8 cellular contexts compared by ENCODE assay signal in the genomic region with DNA sequence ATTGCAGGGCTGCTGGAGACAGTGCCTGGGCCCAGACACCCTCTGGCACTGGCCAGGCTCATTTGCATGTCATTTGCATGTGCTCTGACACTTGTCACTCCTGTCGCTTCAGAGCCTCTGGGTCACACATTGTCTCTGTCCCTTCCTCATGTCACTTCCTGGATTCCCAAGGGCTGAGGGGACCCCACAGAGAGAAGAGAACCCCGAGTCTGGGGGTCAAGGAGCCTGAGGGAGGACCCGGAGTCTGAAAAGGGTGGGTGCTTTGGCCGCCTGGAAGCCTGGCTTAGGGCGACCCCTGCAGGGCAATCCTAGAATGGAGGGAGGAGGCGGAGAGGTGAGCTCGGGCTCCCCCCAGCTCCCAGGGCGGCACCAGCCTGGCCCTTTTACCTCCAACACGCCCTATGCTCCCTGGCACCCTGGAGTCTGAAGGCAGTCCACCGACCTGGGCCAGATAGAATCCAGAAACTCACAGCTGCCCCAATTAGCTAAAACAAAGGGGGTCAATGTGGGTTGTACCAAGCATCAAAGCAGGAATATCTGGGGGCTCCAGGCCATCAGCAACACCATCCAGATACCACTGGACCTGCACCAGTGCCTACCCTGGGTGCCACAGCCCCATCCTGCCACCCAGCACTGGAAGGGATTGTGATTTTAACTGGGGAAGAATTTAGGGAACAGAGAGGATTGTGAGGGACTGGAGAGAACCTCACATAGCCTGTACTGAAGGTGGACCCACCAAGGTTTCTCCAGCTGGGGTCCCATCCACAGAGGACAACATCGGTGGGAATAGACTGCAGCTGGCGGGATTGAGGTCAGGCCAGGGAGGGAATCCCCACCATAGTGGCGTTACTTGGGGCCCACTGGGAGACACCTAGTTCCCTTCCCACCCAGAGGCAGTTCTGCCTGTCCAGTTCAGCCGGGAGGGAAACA. TPM values are rescaled to one million over a fixed set of nuclear protein-coding genes. Genes with fewer than 3 reads are reported as not detected.
DNase-seq lines count a peak whose midpoint lies in the region; ATAC-seq and TF ChIP-seq lines count a peak whose summit lies in the region.

No MANE protein-coding gene starts in this region.

- H3K27ac ChIP-seq in OCI-LY1 (ENCODE audit: low read depth, low read length, poor library complexity, severe bottlenecking) (no peak overlapping the region), foreskin keratinocyte (peak overlapping the region; percentile 100), uterus (peak overlapping the region; percentile 47 to 89)

- peaks cover 6% of the 10 kb centered on the region for H3K27me3 ChIP-seq in OCI-LY1 (ENCODE audit: insufficient read depth, low read length)
- H3K27me3 ChIP-seq in foreskin keratinocyte, result no peaks in the 10 kb centered on the region
- H3K27me3 ChIP-seq in uterus, result no peaks in the 10 kb centered on the region

- no peaks in the 10 kb centered on the region for H3K9me2 ChIP-seq in OCI-LY1 (ENCODE audit: low read depth, low read length)

- no peak for TF ChIP-seq POLR2A in uterus (IDR thresholded peaks at IDR 0.05)

- no peak overlapping the region for H2AFZ ChIP-seq in OCI-LY1 (ENCODE audit: low read length)

- no peaks in the 10 kb centered on the region for H3K79me2 ChIP-seq in OCI-LY1 (ENCODE audit: insufficient read depth, low read length)

- H3K9ac ChIP-seq in OCI-LY1 (ENCODE audit: low read length), result no peak overlapping the region

- H3K4me1 ChIP-seq in OCI-LY1 (ENCODE audit: insufficient read depth, low read length, severe bottlenecking), result peaks cover 11% of the 10 kb centered on the region
- H3K4me1 ChIP-seq in foreskin keratinocyte, result peaks cover 43% of the 10 kb centered on the region
- peaks cover 0 to 10% of the 10 kb centered on the region in 2 donors for H3K4me1 ChIP-seq in uterus

- peak; percentile 49 for ATAC-seq in HG02678 (IDR thresholded peaks at IDR 0.05; ENCODE audit: unreplicated experiment)
- ATAC-seq in foreskin keratinocyte, result peak; percentile 11

- no peaks in the 10 kb centered on the region for H3F3A ChIP-seq in OCI-LY1 (ENCODE audit: insufficient read depth, low read length)

- no peaks in the 10 kb centered on the region for H3K36me3 ChIP-seq in OCI-LY1 (ENCODE audit: insufficient read depth, low read length)
- no peaks in the 10 kb centered on the region for H3K36me3 ChIP-seq in uterus

- TF ChIP-seq CTCF in OCI-LY1 (IDR thresholded peaks at IDR 0.05; ENCODE audit: low read length) (peak; percentile 94), foreskin keratinocyte (conservative IDR thresholded peaks at IDR 0.05) (peak; percentile 98), uterus (IDR thresholded peaks at IDR 0.05) (peak in 3 of 4 experiments; percentile 29 to 48 (median 44))

- intact Hi-C loops in posterior vena cava (cut with DNase I), result loop anchor here in 1 of 2 donors (2.0 kb wide), 1 partner anchor 288 kb away; no protein-coding TSS in a partner anchor
- intact Hi-C loops in uterus (cut with DNase I; ENCODE audit: low total_unique reads), result loop anchor here (10.0 kb wide), 1 partner anchor 716 kb away; no protein-coding TSS in a partner anchor

- H3K9me3 ChIP-seq in OCI-LY1 (ENCODE audit: low read length) (no peaks in the 10 kb centered on the region), uterus (no peaks in the 10 kb centered on the region)

- H3K4me3 ChIP-seq in OCI-LY1 (ENCODE audit: low read depth, low read length, poor library complexity, severe bottlenecking) (peak overlapping the region; percentile 44), uterus (no peak overlapping the region)

- peak overlapping the region; percentile 73 for H3K4me2 ChIP-seq in OCI-LY1 (ENCODE audit: low read length)

- DNase-seq in NCI-H524 (lab: John Stamatoyannopoulos, UW) (peak; percentile 34 to 58), NCI-H524 treated with DMSO at 0.1 percent for 48 hours (lab: John Stamatoyannopoulos, UW) (no peak), activated T-helper 1 cell treated with Interleukin-2 at 50 U/mL for 16 hours (ENCODE audit: low read depth) (peak; percentile 54), foreskin keratinocyte (peak in 1 of 2 donors; percentile 65), posterior vena cava (ENCODE audit: low spot score) (peak; percentile 87), uterus (peak in 1 of 2 donors; percentile 35)

- H4K20me1 ChIP-seq in OCI-LY1 (ENCODE audit: insufficient read depth, low read length), result no peaks in the 10 kb centered on the region

RNA-seq across cellular contexts. Expression of gene KRT78, which starts 21.8 kb away (rescaled TPM):
- total RNA-seq in foreskin keratinocyte (0.32 and 0.58 TPM in 2 replicates), posterior vena cava (not detected), uterus (not detected)
- 0.10 and 0.17 TPM in 2 replicates for polyA plus RNA-seq in foreskin keratinocyte

RNA-seq across cellular contexts. Expression of gene KRT8, which starts 34.2 kb away (rescaled TPM):
- 445 and 504 TPM in 2 replicates for total RNA-seq in foreskin keratinocyte
- polyA plus RNA-seq in foreskin keratinocyte, result 626 and 720 TPM in 2 replicates
- 10 to 100 TPM in 1 of 2 donors, 1 to 10 TPM in 1; 4.0 to 23.6 TPM for total RNA-seq in posterior vena cava
- 10 to 100 TPM in 3 of 4 donors, 1 to 10 TPM in 1; 9.1 to 46.2 (median 36.5) TPM for total RNA-seq in uterus

RNA-seq across cellular contexts. Expression of gene KRT79, which starts 36.5 kb away (rescaled TPM):
- total RNA-seq in foreskin keratinocyte (not detected in 2 replicates), posterior vena cava (not detected), uterus (not detected)
- not detected in 2 replicates for polyA plus RNA-seq in foreskin keratinocyte

RNA-seq across cellular contexts. Expression of gene KRT4, which starts 56.7 kb away (rescaled TPM):
- total RNA-seq in foreskin keratinocyte, result 0.11 TPM in 1 of 2 replicates, not detected in the other
- polyA plus RNA-seq in foreskin keratinocyte, result 0.03 and 0.06 TPM in 2 replicates
- not detected for total RNA-seq in posterior vena cava
- total RNA-seq in uterus, result not detected

Comparison
In these comparisons a context has a peak if more than half of its experiments do, and no peak if none do; other contexts are left out.
1. CTCF ChIP-seq: peak in every context shown above with its lines; median percentile 98 in foreskin keratinocyte; 94 in OCI-LY1; 44 in uterus.